15 cellular contexts compared by ENCODE assay signal in the genomic region with DNA sequence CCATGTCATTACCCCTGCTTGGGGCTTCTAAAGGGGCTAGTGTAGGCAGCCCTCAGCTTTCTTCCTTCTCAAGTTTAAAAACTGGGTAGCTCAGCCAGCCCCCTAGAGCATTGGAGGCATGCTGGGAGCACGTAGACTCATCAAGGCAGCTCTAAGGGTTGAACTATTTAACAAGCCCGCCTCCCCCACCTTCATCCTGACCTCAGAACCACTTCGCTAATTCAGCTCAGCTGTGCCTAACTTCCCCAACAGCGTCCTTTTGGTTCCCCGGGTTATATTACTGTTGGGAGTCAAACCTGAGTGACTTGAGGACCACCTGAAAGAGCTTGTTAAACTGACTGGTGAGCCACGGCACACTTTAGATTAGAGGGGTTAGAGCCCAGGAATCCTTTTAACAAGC. TPM values are rescaled to one million over a fixed set of nuclear protein-coding genes. Genes with fewer than 3 reads are reported as not detected.
DNase-seq lines count a peak whose midpoint lies in the region; ATAC-seq and TF ChIP-seq lines count a peak whose summit lies in the region.
"Had no signal": no experiment of that assay in that cellular context is flagged by ENCODE, and none has a peak within 500 bp of the region (broad histone marks: within the 10 kb centered on the region; RNA-seq: fewer than 3 reads in every experiment).

No MANE protein-coding gene starts in this region.

- H3K27me3 ChIP-seq in colonic mucosa = no peaks in the 10 kb centered on the region
- no peaks in the 10 kb centered on the region for H3K27me3 ChIP-seq in psoas muscle (ENCODE audit: insufficient read depth in 3 of 3, low read length in 2 of 3)

- peak overlapping the region; percentile 60 for H3K27ac ChIP-seq in colonic mucosa
- H3K27ac ChIP-seq in psoas muscle = peak overlapping the region; percentile 66

- H3K9me3 ChIP-seq in colonic mucosa (no peaks in the 10 kb centered on the region), psoas muscle (no peaks in the 10 kb centered on the region)
- H3K9me3 ChIP-seq: Caco-2, prostate gland had no signal

- DNase-seq in AG10803 (ENCODE audit: low read depth) (peak; percentile 23), KBM-7 (peak; percentile 84), colonic mucosa (no peak), psoas muscle (no peak), NCI-H2196 (lab: John Stamatoyannopoulos, UW; ENCODE audit: unreplicated experiment) (no peak), iPS-NIHi11 (ENCODE audit: low spot score) (no peak)
- DNase-seq in activated CD4-positive, CD25-positive, alpha-beta regulatory T cell treated with anti-CD3 and anti-CD28 coated beads, Interleukin-2, amount 50 U/mL, for 72 hours = no peak
- DNase-seq: activated T-cell treated with anti-CD3 and anti-CD28 coated beads, Interleukin-2, amount 50 U/mL, for 48 hours; Caco-2; GOT3; natural killer cell; NCI-H2227 treated with DMSO at 0.1 percent for 48 hours had no signal

- 81 to 85% (median 84%) methylated on average over 6 of the region's 6 CpGs for WGBS in psoas muscle, 3 donors

- in situ Hi-C loops in KBM-7 (cut with MboI; ENCODE audit: low pct_unique_long_range_greater_than_20kb, low sequenced_read_pairs) = no loop called here

- TF ChIP-seq CTCF in AG10803 (conservative IDR thresholded peaks at IDR 0.05; ENCODE audit: low read length) = no peak
- TF ChIP-seq CTCF in colonic mucosa (IDR thresholded peaks at IDR 0.05) = no peak
- TF ChIP-seq CTCF in psoas muscle (IDR thresholded peaks at IDR 0.05) = no peak

- H3K36me3 ChIP-seq in colonic mucosa (no peaks in the 10 kb centered on the region), psoas muscle (ENCODE audit: insufficient read depth in 1 of 2, low read depth in 1 of 2) (peaks cover 0 to 27% of the 10 kb centered on the region in 2 donors)

- peak overlapping the region in 1 of 2 donors; percentile 35 for H3K9ac ChIP-seq in colonic mucosa (ENCODE audit: low read depth in 2 of 2, low read length in 2 of 2)

- intact Hi-C loops in colonic mucosa (cut with DNase I) (no loop called here), psoas muscle (cut with DNase I) (no loop called here)

- H3K4me3 ChIP-seq in AG10803 (ENCODE audit: low read length) (no peak overlapping the region), colonic mucosa (no peak overlapping the region), psoas muscle (no peak overlapping the region)
- H3K4me3 ChIP-seq: prostate gland had no signal

- ATAC-seq in psoas muscle (no peak), HG02610 (IDR thresholded peaks at IDR 0.05; ENCODE audit: unreplicated experiment) (no peak)
- ATAC-seq: esophagus mucosa, natural killer cell had no signal

- H3K4me1 ChIP-seq in colonic mucosa (peaks cover 28% of the 10 kb centered on the region), psoas muscle (peaks cover 64% of the 10 kb centered on the region)
- H3K4me1 ChIP-seq: Caco-2 had no signal

RNA-seq across cellular contexts. Expression of a gene that starts 30.1 kb away (rescaled TPM):
- 100 to 1,000 TPM in 1 of 2 donors, 10 to 100 TPM in 1; 91.1 to 107 TPM for total RNA-seq in colonic mucosa
- 100 to 1,000 TPM in 1 of 4 donors, 10 to 100 TPM in 3; 44.7 to 115 (median 55.9) TPM for total RNA-seq in psoas muscle
- 10 to 100 TPM; 44.5 to 83.6 (median 50.6) TPM for polyA plus RNA-seq in psoas muscle

Comparison
In these comparisons a context has a peak if more than half of its experiments do, and no peak if none do; other contexts are left out.
1. DNase-seq: peak in AG10803 (single experiment) and KBM-7 (single experiment); none in colonic mucosa (single experiment), psoas muscle (0 of 2), NCI-H2196 (single experiment), iPS-NIHi11 (single experiment) and activated CD4-positive, CD25-positive, alpha-beta regulatory T cell treated with anti-CD3 and anti-CD28 coated beads, Interleukin-2, amount 50 U/mL, for 72 hours (single experiment).